In the genomic region with DNA sequence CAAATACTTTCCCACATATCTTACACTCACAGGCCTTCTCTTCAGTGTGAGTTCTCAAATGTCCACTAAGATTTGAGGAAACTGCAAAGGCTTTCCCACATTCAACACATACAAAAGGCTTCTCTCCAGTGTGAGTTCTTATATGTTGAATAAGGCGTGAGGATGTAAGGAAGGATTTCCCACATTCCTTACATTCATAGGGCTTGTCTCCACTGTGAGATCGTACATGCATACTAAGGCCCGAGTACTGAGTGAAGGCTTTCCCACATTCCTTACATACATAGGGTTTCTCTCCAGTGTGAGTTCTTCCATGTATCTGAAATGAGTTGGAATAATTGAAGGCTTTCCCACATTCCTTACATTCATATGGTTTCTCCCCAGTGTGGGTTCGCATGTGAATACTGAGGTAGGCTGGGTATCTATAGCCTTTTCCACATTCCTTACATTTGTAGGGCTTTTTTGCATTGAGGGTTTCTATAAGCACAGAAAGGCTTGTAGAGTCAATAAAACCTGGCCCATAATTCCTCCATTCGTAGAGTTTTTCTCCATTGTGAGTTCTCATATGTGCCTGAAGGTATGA, we compare ENCODE assay signal across 17 cellular contexts. TPM values are rescaled to one million over a fixed set of nuclear protein-coding genes. Genes with fewer than 3 reads are reported as not detected.
DNase-seq lines count a peak whose midpoint lies in the region; ATAC-seq and TF ChIP-seq lines count a peak whose summit lies in the region.
"Had no signal": no experiment of that assay in that cellular context is flagged by ENCODE, and none has a peak within 500 bp of the region (broad histone marks: within the 10 kb centered on the region; RNA-seq: fewer than 3 reads in every experiment).

No MANE protein-coding gene starts in this region.

- no peak overlapping the region for H2BK15ac ChIP-seq in IMR-90 (ENCODE audit: low read depth, low read length)

- H3K27ac Mint-ChIP-seq in CD4-positive, CD25-positive, alpha-beta regulatory T cell, result no peak overlapping the region
- no peak overlapping the region for H3K27ac Mint-ChIP-seq in activated naive CD8-positive, alpha-beta T cell treated with anti-CD3 and anti-CD28 coated beads for 36 hours
- H3K27ac Mint-ChIP-seq: brain; stimulated activated memory B cell treated with anti-CD40 and anti-IgM and Interleukin-4, amounts not matched to agents 10 μg/mL and 1 μg/mL and 100 μg/mL, for 72 hours had no signal

- H3K9me3 Mint-ChIP-seq in CD4-positive, CD25-positive, alpha-beta regulatory T cell, result peaks cover 0 to 85% (median 38%) of the 10 kb centered on the region in 7 donors
- peaks cover 76% of the 10 kb centered on the region for H3K9me3 Mint-ChIP-seq in activated naive CD8-positive, alpha-beta T cell treated with anti-CD3 and anti-CD28 coated beads for 36 hours

- no peaks in the 10 kb centered on the region for H3K9me1 ChIP-seq in IMR-90 (ENCODE audit: insufficient read depth, low read length)

- no peak overlapping the region for H3K56ac ChIP-seq in IMR-90 (ENCODE audit: extremely low read depth, insufficient read depth, low read length)

- H3K4me3 Mint-ChIP-seq in CD4-positive, CD25-positive, alpha-beta regulatory T cell, result no peak overlapping the region
- H3K4me3 Mint-ChIP-seq in activated naive CD8-positive, alpha-beta T cell treated with anti-CD3 and anti-CD28 coated beads for 36 hours, result no peak overlapping the region
- H3K4me3 Mint-ChIP-seq: brain; stimulated activated memory B cell treated with anti-CD40 and anti-IgM and Interleukin-4, amounts not matched to agents 10 μg/mL and 1 μg/mL and 100 μg/mL, for 72 hours had no signal

- no peaks in the 10 kb centered on the region for H3K4me1 Mint-ChIP-seq in CD4-positive, CD25-positive, alpha-beta regulatory T cell
- no peaks in the 10 kb centered on the region for H3K4me1 Mint-ChIP-seq in activated naive CD8-positive, alpha-beta T cell treated with anti-CD3 and anti-CD28 coated beads for 36 hours
- H3K4me1 Mint-ChIP-seq: brain; stimulated activated memory B cell treated with anti-CD40 and anti-IgM and Interleukin-4, amounts not matched to agents 10 μg/mL and 1 μg/mL and 100 μg/mL, for 72 hours had no signal

- H3K4me1 ChIP-seq in CD4-positive, CD25-positive, alpha-beta regulatory T cell (ENCODE audit: control insufficient read depth, insufficient read depth, low read length, poor library complexity, severe bottlenecking), result no peaks in the 10 kb centered on the region
- H3K4me1 ChIP-seq in IMR-90 (ENCODE audit: control insufficient read depth, insufficient read depth, low read length) (no peaks in the 10 kb centered on the region), esophagus muscularis mucosa (no peaks in the 10 kb centered on the region)

- intact Hi-C loops in IMR-90 (cut with micrococcal nuclease) (no loop called here), esophagus muscularis mucosa (cut with DNase I) (no loop called here)

- TF ChIP-seq CTCF in IMR-90 (conservative IDR thresholded peaks at IDR 0.05; ENCODE audit: low read depth, low read length) (no peak), coronary artery (IDR thresholded peaks at IDR 0.05) (no peak), esophagus muscularis mucosa (IDR thresholded peaks at IDR 0.05) (no peak)

- H3K79me1 ChIP-seq in IMR-90 (ENCODE audit: low read depth in 1 of 2, low read length in 2 of 2), result peaks cover 0 to 9% of the 10 kb centered on the region in 2 experiments; a peak in 1 of 4 replicates

- H4K20me1 ChIP-seq in IMR-90 (ENCODE audit: insufficient read depth, low read length), result no peaks in the 10 kb centered on the region

- no peak overlapping the region for H3K18ac ChIP-seq in IMR-90 (ENCODE audit: low read depth, low read length)

- H2BK20ac ChIP-seq in IMR-90 (ENCODE audit: low read depth, low read length), result no peak overlapping the region

- peak overlapping the region; percentile 5 for H3K4me3 ChIP-seq in CD4-positive, CD25-positive, alpha-beta regulatory T cell (ENCODE audit: low read depth, low read length)
- no peak overlapping the region for H3K4me3 ChIP-seq in IMR-90 (ENCODE audit: insufficient read depth, low read depth, low read length)
- H3K4me3 ChIP-seq in coronary artery, result peak overlapping the region; percentile 44
- H3K4me3 ChIP-seq in esophagus muscularis mucosa, result no peak overlapping the region

- H3K36me3 Mint-ChIP-seq in CD4-positive, CD25-positive, alpha-beta regulatory T cell, result peaks cover 70% of the 10 kb centered on the region
- H3K36me3 Mint-ChIP-seq in activated naive CD8-positive, alpha-beta T cell treated with anti-CD3 and anti-CD28 coated beads for 36 hours, result peaks cover 92% of the 10 kb centered on the region

- no peak for TF ChIP-seq POLR2A in IMR-90 (IDR thresholded peaks at IDR 0.05; ENCODE audit: low read depth, low read length)
- TF ChIP-seq POLR2A in esophagus muscularis mucosa (IDR thresholded peaks at IDR 0.05; ENCODE audit: low read depth), result no peak

- peaks cover 76 to 92% of the 10 kb centered on the region in 2 experiments for H3K9me3 ChIP-seq in CD4-positive, CD25-positive, alpha-beta regulatory T cell (ENCODE audit: control insufficient read depth in 2 of 2, low read length in 2 of 2)
- H3K9me3 ChIP-seq in IMR-90 (ENCODE audit: control insufficient read depth, insufficient read depth, low read length), result peaks cover 79% of the 10 kb centered on the region
- H3K9me3 ChIP-seq in esophagus muscularis mucosa, result peaks cover 62 to 100% (median 99%) of the 10 kb centered on the region in 4 donors

- H3K27ac ChIP-seq in CD4-positive, CD25-positive, alpha-beta regulatory T cell (ENCODE audit: insufficient read depth, low read length, poor library complexity, severe bottlenecking), result no peak overlapping the region
- H3K27ac ChIP-seq in IMR-90 (ENCODE audit: insufficient read depth, low read length) (no peak overlapping the region), coronary artery (no peak overlapping the region), esophagus muscularis mucosa (replicated peaks in 1 of 4) (no peak overlapping the region)

- no peak overlapping the region for H2AK5ac ChIP-seq in IMR-90 (ENCODE audit: low read depth, low read length)

- in situ Hi-C loops in IMR-90 (cut with MboI; ENCODE audit: low sequenced_read_pairs), result no loop called here

- no peak overlapping the region for H3K4ac ChIP-seq in IMR-90 (ENCODE audit: low read depth, low read length)

- H3K27me3 ChIP-seq in CD4-positive, CD25-positive, alpha-beta regulatory T cell (ENCODE audit: control insufficient read depth, insufficient read depth, low read length), result no peaks in the 10 kb centered on the region
- no peaks in the 10 kb centered on the region for H3K27me3 ChIP-seq in IMR-90 (ENCODE audit: control insufficient read depth, insufficient read depth, low read length)
- H3K27me3 ChIP-seq in esophagus muscularis mucosa, result no peaks in the 10 kb centered on the region

- no TSS peak for BruUV-seq in IMR-90 (replicated peaks; lab: Mats Ljungman, UMichigan)

- no peak overlapping the region for H3K23ac ChIP-seq in IMR-90 (ENCODE audit: low read depth, low read length)

- no peak overlapping the region for H4K8ac ChIP-seq in IMR-90 (ENCODE audit: low read depth in 2 of 2, low read length in 2 of 2)

- H3K36me3 ChIP-seq in CD4-positive, CD25-positive, alpha-beta regulatory T cell (ENCODE audit: control insufficient read depth, insufficient read depth, low read length), result peaks cover 56% of the 10 kb centered on the region
- H3K36me3 ChIP-seq in IMR-90 (ENCODE audit: control insufficient read depth, insufficient read depth, low read length) (peaks cover 69% of the 10 kb centered on the region), esophagus muscularis mucosa (peaks cover 72 to 95% (median 91%) of the 10 kb centered on the region in 4 donors)

- no peak overlapping the region for H2AK9ac ChIP-seq in IMR-90 (replicated peaks; ENCODE audit: low read depth, low read length, poor library complexity)

- H2BK5ac ChIP-seq in IMR-90 (ENCODE audit: low read depth, low read length, poor library complexity, severe bottlenecking), result no peak overlapping the region

- H4K91ac ChIP-seq in IMR-90 (ENCODE audit: insufficient read depth, low read depth, low read length), result no peak overlapping the region

- H3K27me3 Mint-ChIP-seq in CD4-positive, CD25-positive, alpha-beta regulatory T cell, result no peaks in the 10 kb centered on the region
- H3K27me3 Mint-ChIP-seq in activated naive CD8-positive, alpha-beta T cell treated with anti-CD3 and anti-CD28 coated beads for 36 hours, result no peaks in the 10 kb centered on the region
- H3K27me3 Mint-ChIP-seq: stimulated activated memory B cell treated with anti-CD40 and anti-IgM and Interleukin-4, amounts not matched to agents 10 μg/mL and 1 μg/mL and 100 μg/mL, for 72 hours had no signal

- ATAC-seq in CD4-positive, CD25-positive, alpha-beta regulatory T cell (ENCODE audit: low read depth in 2 of 2), result no peak
- ATAC-seq in IMR-90 (ENCODE audit: low read depth), result no peak
- no peak for ATAC-seq in HG03139 (IDR thresholded peaks at IDR 0.05; ENCODE audit: unreplicated experiment)
- ATAC-seq: stimulated activated memory B cell treated with anti-CD40 and anti-IgM and Interleukin-4, amounts not matched to agents 10 μg/mL and 1 μg/mL and 100 μg/mL, for 72 hours had no signal

- no peak overlapping the region for H4K5ac ChIP-seq in IMR-90 (ENCODE audit: low read depth, low read length)

- no peak overlapping the region for H2AFZ ChIP-seq in IMR-90 (replicated peaks; ENCODE audit: low read length, poor library complexity)

- H2BK120ac ChIP-seq in IMR-90 (ENCODE audit: low read depth, low read length), result no peak overlapping the region

- no peak overlapping the region for H3K14ac ChIP-seq in IMR-90 (replicated peaks; ENCODE audit: low read depth, low read length)

- CTCF ChIA-PET in IMR-90 (lab: Yijun Ruan, JAX), result no interaction called here

- no CpG with 5 or more reads among the region's 5 CpGs for WGBS in IMR-90 (ENCODE audit: extremely low coverage in 2 of 2, insufficient read length in 1 of 2), 2 experiments
- 98% methylated on average over 5 of the region's 5 CpGs for WGBS in esophagus muscularis mucosa

- dilution Hi-C loops in IMR-90 (cut with HindIII; ENCODE audit: low sequenced_read_pairs, unreplicated experiment), result no loop called here

- H3K9ac ChIP-seq in IMR-90 (ENCODE audit: low read depth, low read length), result no peak overlapping the region

- TF ChIP-seq RAD21 in IMR-90 (IDR thresholded peaks at IDR 0.05; ENCODE audit: low read length), result no peak

- POLR2A ChIA-PET in IMR-90 (lab: Charles Lee; ENCODE audit: unreplicated experiment), result no interaction called here

- H3K4me2 ChIP-seq in IMR-90 (ENCODE audit: low read depth, low read length), result no peak overlapping the region

- TF ChIP-seq EP300 in esophagus muscularis mucosa (IDR thresholded peaks at IDR 0.05), result no peak

- DNase-seq in CD4-positive, CD25-positive, alpha-beta regulatory T cell, result peak in 1 of 3 donors; percentile 7
- DNase-seq in IMR-90 (peak; percentile 9), coronary artery (ENCODE audit: low spot score) (no peak), lung microvascular endothelial cell (ENCODE audit: low read depth in 2 of 2) (peak; percentile 6 to 8), globus pallidus (ENCODE audit: low spot score) (no peak), esophagus muscularis mucosa (ENCODE audit: extremely low spot score) (no peak)
- DNase-seq in activated naive CD8-positive, alpha-beta T cell treated with anti-CD3 and anti-CD28 coated beads for 36 hours, result no peak
- DNase-seq: activated CD4-positive, alpha-beta T cell treated with anti-CD3 and anti-CD28 coated beads for 4 hours; H7; hypothalamus; midbrain; NCI-H1092; NCI-H226; stimulated activated CD4-positive, alpha-beta T cell treated with anti-CD3 and anti-CD28 coated beads, Interleukin-4, amount 100 ng/mL, for 24 hours had no signal

RNA-seq across cellular contexts. Expression of gene ZNF426, which starts 9.6 kb away (rescaled TPM):
- 10.6 TPM for total RNA-seq in CD4-positive, CD25-positive, alpha-beta regulatory T cell
- 10 to 100 TPM in 3 of 4 donors, 1 to 10 TPM in 1; 8.9 to 14.8 (median 12.6) TPM for polyA plus RNA-seq in CD4-positive, CD25-positive, alpha-beta regulatory T cell
- 25.0 and 30.1 TPM in 2 replicates for total RNA-seq in IMR-90 (2012; rRNA removed)
- polyA plus RNA-seq in IMR-90 (2012; rRNA removed), result 3.8 and 4.4 TPM in 2 replicates
- 1.2 and 1.8 TPM in 2 replicates for polyA plus RNA-seq in IMR-90 (2012; cell fraction: cytosol; rRNA removed)
- polyA plus RNA-seq in IMR-90 (2012; cell fraction: nucleus; rRNA removed; ENCODE audit: low replicate concordance), result 0.77 and 5.5 TPM in 2 replicates
- 12.0 and 14.5 TPM in 2 replicates for total RNA-seq in lung microvascular endothelial cell
- 10 to 100 TPM; 18.6 to 18.8 TPM for total RNA-seq in activated naive CD8-positive, alpha-beta T cell treated with anti-CD3 and anti-CD28 coated beads for 36 hours
- total RNA-seq in esophagus muscularis mucosa, result 10 to 100 TPM; 13.7 to 19.4 (median 17.5) TPM

RNA-seq across cellular contexts. Expression of gene ZNF560, which starts 30.4 kb away (rescaled TPM):
- total RNA-seq in CD4-positive, CD25-positive, alpha-beta regulatory T cell, result not detected
- polyA plus RNA-seq in CD4-positive, CD25-positive, alpha-beta regulatory T cell, result not detected
- total RNA-seq in IMR-90 (2012; rRNA removed) (0.90 and 1.1 TPM in 2 replicates), lung microvascular endothelial cell (under 0.01 TPM in 2 replicates), esophagus muscularis mucosa (not detected)
- 0.33 and 0.36 TPM in 2 replicates for polyA plus RNA-seq in IMR-90 (2012; rRNA removed)
- 0.09 and 0.11 TPM in 2 replicates for polyA plus RNA-seq in IMR-90 (2012; cell fraction: cytosol; rRNA removed)
- polyA plus RNA-seq in IMR-90 (2012; cell fraction: nucleus; rRNA removed; ENCODE audit: low replicate concordance), result 0.12 and 0.99 TPM in 2 replicates
- total RNA-seq in activated naive CD8-positive, alpha-beta T cell treated with anti-CD3 and anti-CD28 coated beads for 36 hours, result under 1 TPM; 0.28 to 0.60 TPM
- total RNA-seq: H7 had no signal

RNA-seq across cellular contexts. Expression of gene ZNF121, which starts 55.5 kb away (rescaled TPM):
- total RNA-seq in CD4-positive, CD25-positive, alpha-beta regulatory T cell, result 23.8 TPM
- 1 to 10 TPM; 1.6 to 5.4 (median 4.4) TPM for polyA plus RNA-seq in CD4-positive, CD25-positive, alpha-beta regulatory T cell
- total RNA-seq in IMR-90 (2012; rRNA removed) (62.9 and 83.6 TPM in 2 replicates), lung microvascular endothelial cell (17.9 and 30.2 TPM in 2 replicates), esophagus muscularis mucosa (10 to 100 TPM; 18.3 to 31.1 (median 25.5) TPM)
- polyA plus RNA-seq in IMR-90 (2012; rRNA removed), result 2.0 and 3.1 TPM in 2 replicates
- 0.18 and 0.48 TPM in 2 replicates for polyA plus RNA-seq in IMR-90 (2012; cell fraction: cytosol; rRNA removed)
- 0.69 and 5.7 TPM in 2 replicates for polyA plus RNA-seq in IMR-90 (2012; cell fraction: nucleus; rRNA removed; ENCODE audit: low replicate concordance)
- 10 to 100 TPM; 89.3 to 98.9 TPM for total RNA-seq in activated naive CD8-positive, alpha-beta T cell treated with anti-CD3 and anti-CD28 coated beads for 36 hours

Comparison
In these comparisons a context has a peak if more than half of its experiments do, and no peak if none do; other contexts are left out.
1. DNase-seq: peak in IMR-90 (single experiment) and lung microvascular endothelial cell (2 of 2); none in coronary artery (single experiment), globus pallidus (single experiment), activated naive CD8-positive, alpha-beta T cell treated with anti-CD3 and anti-CD28 coated beads for 36 hours (single experiment) and esophagus muscularis mucosa (single experiment).
2. H3K4me3 ChIP-seq: peak in CD4-positive, CD25-positive, alpha-beta regulatory T cell (single experiment) and coronary artery (single experiment); none in IMR-90 (single experiment) and esophagus muscularis mucosa (0 of 4).